17 cellular contexts compared by ENCODE assay signal in genomic region chr22:18118345-18118915, GRCh38. TPM values are rescaled to one million over a fixed set of nuclear protein-coding genes. Genes with fewer than 3 reads are reported as not detected.
DNase-seq lines count a peak whose midpoint lies in the region; ATAC-seq and TF ChIP-seq lines count a peak whose summit lies in the region.
"Had no signal": no experiment of that assay in that cellular context is flagged by ENCODE, and none has a peak within 500 bp of the region (broad histone marks: within the 10 kb centered on the region; RNA-seq: fewer than 3 reads in every experiment).

No MANE protein-coding gene starts in this region.

- no peaks in the 10 kb centered on the region for H3K79me2 ChIP-seq in osteoblast (ENCODE audit: insufficient read depth, low read length)

- H3K4me1 ChIP-seq in heart right ventricle (peaks cover 0 to 81% (median 36%) of the 10 kb centered on the region in 9 donors), osteoblast (ENCODE audit: insufficient read depth, low read length) (no peaks in the 10 kb centered on the region), skeletal muscle tissue (ENCODE audit: control insufficient read depth in 3 of 3, insufficient read depth in 3 of 3, low read length in 3 of 3) (peaks cover 73 to 87% (median 81%) of the 10 kb centered on the region in 3 donors)
- peaks cover 55 to 90% (median 75%) of the 10 kb centered on the region in 10 experiments for H3K4me1 ChIP-seq in BLaER1 treated with 17β-estradiol and CSF1 and Interleukin-3, amounts not matched to agents 10 nM and 100 nM

- H3K9me3 ChIP-seq in heart right ventricle (no peaks in the 10 kb centered on the region), osteoblast (ENCODE audit: low read depth, low read length) (no peaks in the 10 kb centered on the region), skeletal muscle tissue (ENCODE audit: control insufficient read depth in 3 of 3, low read length in 3 of 3) (no peaks in the 10 kb centered on the region)
- no peaks in the 10 kb centered on the region for H3K9me3 ChIP-seq in BLaER1 treated with 17β-estradiol and CSF1 and Interleukin-3, amounts not matched to agents 10 nM and 100 nM (replicated peaks in 1 of 11)

- DNase-seq in heart right ventricle (no peak), left ventricle myocardium superior (no peak), osteoblast (ENCODE audit: insufficient read length, low spot score, missing footprints) (peak; percentile 50), brain microvascular endothelial cell (no peak)
- DNase-seq in activated CD8-positive, alpha-beta memory T cell treated with anti-CD3 and anti-CD28 coated beads, Interleukin-2, amount 50 U/mL, for 4 hours: no peak
- DNase-seq: 8988T; AML-193; C1 segment of cervical spinal cord; CD4-positive, alpha-beta T cell; DMS153; DMS79 treated with DMSO at 0.1 percent for 48 hours; EL; GDM1 had no signal

- peaks cover 0 to 13% (median 0%) of the 10 kb centered on the region in 9 donors for H3K36me3 ChIP-seq in heart right ventricle
- H3K36me3 ChIP-seq in BLaER1 treated with 17β-estradiol and CSF1 and Interleukin-3, amounts not matched to agents 10 nM and 100 nM: peaks cover 0 to 10% (median 0%) of the 10 kb centered on the region in 11 experiments; a peak in 4 of 22 replicates
- no peaks in the 10 kb centered on the region for H3K36me3 ChIP-seq in osteoblast (ENCODE audit: insufficient read depth, low read length)
- peaks cover 12 to 16% (median 13%) of the 10 kb centered on the region in 3 donors for H3K36me3 ChIP-seq in skeletal muscle tissue (ENCODE audit: control insufficient read depth in 3 of 3, insufficient read depth in 3 of 3, low read length in 3 of 3)
- H3K36me3 ChIP-seq in brain microvascular endothelial cell (replicated peaks): no peaks in the 10 kb centered on the region

- no peak overlapping the region for H3K4me3 ChIP-seq in heart right ventricle
- no peak overlapping the region for H3K4me3 ChIP-seq in BLaER1 treated with 17β-estradiol and CSF1 and Interleukin-3, amounts not matched to agents 10 nM and 100 nM
- no peak overlapping the region for H3K4me3 ChIP-seq in osteoblast (ENCODE audit: insufficient read depth, low read length)
- peak overlapping the region in 1 of 3 donors; percentile 23 for H3K4me3 ChIP-seq in skeletal muscle tissue (ENCODE audit: low read length in 3 of 3)
- H3K4me3 ChIP-seq in brain microvascular endothelial cell (ENCODE audit: low read depth, low read length): no peak overlapping the region
- H3K4me3 ChIP-seq: GM23338 had no signal

- in situ Hi-C loops in brain microvascular endothelial cell (cut with HindIII; ENCODE audit: low pct_ligation_motif_present, low sequenced_read_pairs): no loop called here

- peak overlapping the region in 9 of 11 experiments; percentile 72 to 97 (median 87); a peak in 17 of 22 replicates for H3K4me2 ChIP-seq in BLaER1 treated with 17β-estradiol and CSF1 and Interleukin-3, amounts not matched to agents 10 nM and 100 nM
- no peak overlapping the region for H3K4me2 ChIP-seq in osteoblast (ENCODE audit: insufficient read depth, low read length)
- H3K4me2 ChIP-seq: GM23338 had no signal

- TF ChIP-seq CTCF in heart right ventricle (IDR thresholded peaks at IDR 0.05) (no peak), osteoblast (IDR thresholded peaks at IDR 0.05; ENCODE audit: extremely low read depth, low read depth, low read length) (no peak), brain microvascular endothelial cell (IDR thresholded peaks at IDR 0.05; ENCODE audit: low read depth, low read length, missing control alignments) (no peak)

- ATAC-seq in heart right ventricle (no peak), left ventricle myocardium superior (no peak)
- ATAC-seq: GM23338 had no signal

- peaks cover 4 to 72% (median 35%) of the 10 kb centered on the region in 11 experiments; a peak in 20 of 22 replicates for H4K20me1 ChIP-seq in BLaER1 treated with 17β-estradiol and CSF1 and Interleukin-3, amounts not matched to agents 10 nM and 100 nM
- peaks cover 3% of the 10 kb centered on the region for H4K20me1 ChIP-seq in osteoblast (ENCODE audit: insufficient read depth, low read length)

- 85 to 89% methylated on average over 9 of the region's 9 CpGs for WGBS in heart right ventricle, 2 donors

- H2AFZ ChIP-seq in osteoblast (ENCODE audit: low read length): no peak overlapping the region
- H2AFZ ChIP-seq: GM23338 had no signal

- intact Hi-C loops in heart right ventricle (cut with DNase I): no loop called here
- intact Hi-C loops in left ventricle myocardium superior (cut with micrococcal nuclease): no loop called here

- peak overlapping the region in 8 of 10 donors; percentile 29 to 94 (median 83) for H3K27ac ChIP-seq in heart right ventricle
- H3K27ac ChIP-seq in BLaER1 treated with 17β-estradiol and CSF1 and Interleukin-3, amounts not matched to agents 10 nM and 100 nM: 0 out of 22 replicates have a peak overlapping the region, but pooled peaks of 1 of the 11 experiments have one; percentile 38
- H3K27ac ChIP-seq in osteoblast (ENCODE audit: low read depth, low read length): no peak overlapping the region
- peak overlapping the region; percentile 98 for H3K27ac ChIP-seq in skeletal muscle tissue (ENCODE audit: low read depth, low read length)
- H3K27ac ChIP-seq in brain microvascular endothelial cell: no peak overlapping the region
- H3K27ac ChIP-seq: HL-60 had no signal

- no peak overlapping the region for H3K9ac ChIP-seq in BLaER1 treated with 17β-estradiol and CSF1 and Interleukin-3, amounts not matched to agents 10 nM and 100 nM
- peak overlapping the region; percentile 57 to 83 (median 77) for H3K9ac ChIP-seq in skeletal muscle tissue (ENCODE audit: low read depth in 1 of 3, low read length in 3 of 3)

- H3K27me3 ChIP-seq in heart right ventricle (peaks cover 0 to 16% (median 0%) of the 10 kb centered on the region in 7 donors), osteoblast (ENCODE audit: insufficient read depth, low read length) (no peaks in the 10 kb centered on the region), skeletal muscle tissue (ENCODE audit: control insufficient read depth in 3 of 3, insufficient read depth in 3 of 3, low read length in 3 of 3) (no peaks in the 10 kb centered on the region), brain microvascular endothelial cell (replicated peaks) (no peaks in the 10 kb centered on the region)
- H3K27me3 ChIP-seq in BLaER1 treated with 17β-estradiol and CSF1 and Interleukin-3, amounts not matched to agents 10 nM and 100 nM: peaks cover 0 to 76% (median 0%) of the 10 kb centered on the region in 11 experiments; a peak in 11 of 22 replicates

RNA-seq across cellular contexts. Expression of gene TUBA8, which starts 7.8 kb away (rescaled TPM):
- 100 to 1,000 TPM in 7 of 10 donors, 10 to 100 TPM in 3; 71.8 to 183 (median 109) TPM for total RNA-seq in heart right ventricle
- polyA plus RNA-seq in heart right ventricle: 100 to 1,000 TPM in 1 of 2 donors, 10 to 100 TPM in 1; 44.9 to 138 TPM
- 298 TPM for total RNA-seq in left ventricle myocardium superior
- 0.29 and 0.36 TPM in 2 replicates for total RNA-seq in osteoblast
- 21.9 TPM for total RNA-seq in skeletal muscle tissue

RNA-seq across cellular contexts. Expression of gene USP18, which starts 31.5 kb away (rescaled TPM):
- 1 to 10 TPM; 1.4 to 7.7 (median 3.2) TPM for total RNA-seq in heart right ventricle
- 1 to 10 TPM; 3.2 to 3.9 TPM for polyA plus RNA-seq in heart right ventricle
- total RNA-seq in left ventricle myocardium superior: 2.6 TPM
- total RNA-seq in osteoblast: 6.2 and 8.3 TPM in 2 replicates
- total RNA-seq in skeletal muscle tissue: 8.9 TPM

RNA-seq across cellular contexts. Expression of gene PEX26, which starts 40.6 kb away (rescaled TPM):
- total RNA-seq in heart right ventricle: 10 to 100 TPM; 16.6 to 27.1 (median 21.3) TPM
- polyA plus RNA-seq in heart right ventricle: 10 to 100 TPM in 1 of 2 donors, 1 to 10 TPM in 1; 8.3 to 10.7 TPM
- 20.6 TPM for total RNA-seq in left ventricle myocardium superior
- 25.3 and 26.8 TPM in 2 replicates for total RNA-seq in osteoblast
- 5.2 TPM for total RNA-seq in skeletal muscle tissue

Comparison
In these comparisons a context has a peak if more than half of its experiments do, and no peak if none do; other contexts are left out.
1. H3K27ac ChIP-seq: peak in heart right ventricle (8 of 10) and skeletal muscle tissue (single experiment); none in osteoblast (single experiment) and brain microvascular endothelial cell (single experiment).
2. H3K9ac ChIP-seq: peak in skeletal muscle tissue (3 of 3); none in BLaER1 treated with 17β-estradiol and CSF1 and Interleukin-3, amounts not matched to agents 10 nM and 100 nM (0 of 11).
3. RNA of gene TUBA8, which starts 7.8 kb away (total RNA-seq): 298 TPM in left ventricle myocardium superior (single experiment), 71.8 to 183 TPM in heart right ventricle and 21.9 TPM in skeletal muscle tissue (single experiment); 0.29 to 0.36 TPM in osteoblast; every median in the first group is over 10 times any median in the second.